In the genomic region with DNA sequence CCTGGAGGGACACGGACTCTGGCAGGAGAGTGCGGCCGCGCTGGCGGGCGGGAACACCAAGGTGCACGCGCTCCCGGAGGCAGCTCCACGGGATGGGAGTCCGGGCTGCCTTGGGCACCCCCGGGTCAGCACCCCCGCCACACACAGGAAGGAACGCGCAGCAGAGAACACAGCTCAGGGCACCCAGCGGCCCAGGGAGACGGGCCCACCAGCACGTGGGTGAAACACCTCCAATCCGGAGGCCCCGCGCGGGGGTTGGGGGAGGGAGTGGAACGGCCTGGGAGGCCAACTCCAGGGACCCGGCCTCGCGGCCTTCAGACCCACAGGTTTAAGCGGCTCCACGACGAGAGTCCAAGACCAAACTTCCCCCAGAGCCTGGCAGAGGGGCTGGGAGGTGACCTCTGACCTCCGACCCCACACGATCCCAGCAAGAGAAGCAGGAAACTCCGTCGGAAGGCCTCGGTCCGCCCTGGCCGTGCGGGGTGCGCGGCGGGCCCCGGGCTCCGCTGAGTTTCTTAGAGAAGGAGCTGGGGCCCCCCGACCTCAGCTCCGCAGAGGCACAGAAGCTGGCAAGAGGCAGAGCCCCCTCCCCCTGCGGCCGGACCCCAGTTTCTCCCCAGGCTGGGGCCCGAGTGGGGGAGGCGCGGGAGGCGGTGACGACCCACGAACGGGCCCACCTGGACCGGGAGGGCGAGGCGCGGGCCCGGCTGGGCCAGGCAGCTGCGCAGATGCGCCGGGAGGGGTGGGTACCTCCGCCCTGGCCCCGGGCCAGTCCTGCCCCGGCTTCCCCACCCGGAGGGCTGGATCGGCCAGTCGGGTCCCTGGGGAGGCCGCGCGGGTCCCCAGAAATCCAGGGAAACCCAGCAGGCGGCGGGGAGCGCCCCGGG, we compare ENCODE assay signal across 8 cellular contexts. TPM values are rescaled to one million over a fixed set of nuclear protein-coding genes. Genes with fewer than 3 reads are reported as not detected.
DNase-seq lines count a peak whose midpoint lies in the region; ATAC-seq, FAIRE-seq and TF ChIP-seq lines count a peak whose summit lies in the region.

No MANE protein-coding gene starts in this region.

- peak overlapping the region; percentile 87 for H3K4me2 ChIP-seq in keratinocyte (ENCODE audit: control insufficient read depth, extremely low read depth, insufficient read depth, low read depth, low read length)

- H3K4me3 ChIP-seq in WERI-Rb-1 (ENCODE audit: low read depth, low read length) (peak overlapping the region; percentile 53), cardiac fibroblast (replicated peaks in 1 of 2; ENCODE audit: low read depth in 2 of 2, low read length in 2 of 2) (peak overlapping the region; percentile 64 to 69), keratinocyte (ENCODE audit: control insufficient read depth in 2 of 3, extremely low read depth in 1 of 3, insufficient read depth in 2 of 3, low read depth in 1 of 3, low read length in 3 of 3) (peak overlapping the region; percentile 76 to 90 (median 78))

- no peak for FAIRE-seq in keratinocyte (lab: Jason Lieb, UNC)

- dilution Hi-C loops in keratinocyte (cut with MboI; ENCODE audit: extremely low pct_ligation_motif_present, low sequenced_read_pairs), result no loop called here

- H3K9ac ChIP-seq in keratinocyte (ENCODE audit: control insufficient read depth, extremely low read depth, insufficient read depth, low read length), result peak overlapping the region; percentile 81

- peak overlapping the region; percentile 22 for H2AFZ ChIP-seq in keratinocyte (ENCODE audit: control insufficient read depth, low read length)

- H4K20me1 ChIP-seq in keratinocyte (ENCODE audit: control insufficient read depth, extremely low read depth, insufficient read depth, low read length), result peaks cover 15% of the 10 kb centered on the region

- TF ChIP-seq CTCF in WERI-Rb-1 (IDR thresholded peaks at IDR 0.05; ENCODE audit: low read depth, low read length) (no peak), cardiac fibroblast (IDR thresholded peaks at IDR 0.05; ENCODE audit: low read depth, low read length) (no peak), keratinocyte (optimal IDR thresholded peaks at IDR 0.05 in 1 of 3, IDR thresholded peaks at IDR 0.05 in 1 of 3, conservative IDR thresholded peaks at IDR 0.05 in 1 of 3; ENCODE audit: extremely low read depth in 1 of 3, insufficient read depth in 2 of 3, low read length in 3 of 3) (peak in 2 of 3 experiments; percentile 7 to 18)

- H3K36me3 ChIP-seq in WERI-Rb-1 (no peaks in the 10 kb centered on the region; the same call in 1 of the 2 replicates), keratinocyte (ENCODE audit: control insufficient read depth in 2 of 2, extremely low read depth in 1 of 2, insufficient read depth in 2 of 2, low read length in 2 of 2) (peaks cover 5 to 6% of the 10 kb centered on the region in 2 experiments)

- H3K9me1 ChIP-seq in keratinocyte (ENCODE audit: control insufficient read depth, extremely low read depth, insufficient read depth, low read length), result no peaks in the 10 kb centered on the region

- H3K27ac ChIP-seq in WERI-Rb-1, result peak overlapping the region; percentile 39
- H3K27ac ChIP-seq in keratinocyte (ENCODE audit: control insufficient read depth, insufficient read depth, low read length), result peak overlapping the region; percentile 43

- H3K9me3 ChIP-seq in WERI-Rb-1 (ENCODE audit: severe bottlenecking), result no peaks in the 10 kb centered on the region
- H3K9me3 ChIP-seq in keratinocyte (ENCODE audit: control insufficient read depth, low read depth, low read length), result no peaks in the 10 kb centered on the region

- peaks cover 18% of the 10 kb centered on the region for H3K4me1 ChIP-seq in keratinocyte (ENCODE audit: control insufficient read depth, extremely low read depth, insufficient read depth, low read length)

- ATAC-seq in HG03108 (IDR thresholded peaks at IDR 0.05; ENCODE audit: unreplicated experiment), result no peak

- H3K27me3 ChIP-seq in WERI-Rb-1 (ENCODE audit: insufficient read depth, low read depth, severe bottlenecking), result no peaks in the 10 kb centered on the region
- peaks cover 5% of the 10 kb centered on the region for H3K27me3 ChIP-seq in keratinocyte (ENCODE audit: control insufficient read depth, extremely low read depth, insufficient read depth, low read length)

- DNase-seq in DMS53 (lab: John Stamatoyannopoulos, UW) (peak; percentile 88), DMS53 treated with DMSO at 0.1 percent for 48 hours (lab: John Stamatoyannopoulos, UW; ENCODE audit: unreplicated experiment) (no peak), WERI-Rb-1 (peak; percentile 67), cardiac fibroblast (ENCODE audit: low read depth in 2 of 2) (peak; percentile 62 to 68), keratinocyte (ENCODE audit: low read depth, low spot score) (no peak), NCI-H1436 (lab: John Stamatoyannopoulos, UW) (no peak)
- DNase-seq in stimulated activated CD4-positive, alpha-beta T cell treated with anti-CD3 and anti-CD28 coated beads, Interleukin-15, amount 100 ng/mL, for 24 hours, result peak; percentile 81

- peaks cover 54% of the 10 kb centered on the region for H3K79me2 ChIP-seq in keratinocyte (ENCODE audit: control insufficient read depth, insufficient read depth, low read length)

RNA-seq across cellular contexts. Expression of gene NACC2, which starts 0.9 kb away (rescaled TPM):
- polyA plus RNA-seq in keratinocyte, result 4.6 to 7.4 TPM (median 6.6 TPM) in 3 replicates
- 2.4 TPM for polyA plus RNA-seq in keratinocyte (2011; ENCODE audit: low read depth)
- polyA plus RNA-seq in keratinocyte (2011; cell fraction: cytosol; rRNA removed), result 3.9 and 7.6 TPM in 2 replicates
- polyA plus RNA-seq in keratinocyte (2011; cell fraction: nucleus; rRNA removed), result 16.1 and 18.5 TPM in 2 replicates
- polyA plus RNA-seq in keratinocyte (2012; ENCODE audit: low replicate concordance), result 3.7 and 10.0 TPM in 2 replicates
- 10.5 to 18.5 TPM (median 14.2 TPM) in 3 replicates for polyA minus RNA-seq in keratinocyte
- polyA minus RNA-seq in keratinocyte (2011; cell fraction: cytosol; rRNA and poly(A)+ RNA removed), result 28.0 TPM
- 20.9 and 22.5 TPM in 2 replicates for polyA minus RNA-seq in keratinocyte (2011; cell fraction: nucleus; rRNA and poly(A)+ RNA removed)

RNA-seq across cellular contexts. Expression of gene TMEM250, which starts 24.4 kb away (rescaled TPM):
- polyA plus RNA-seq in keratinocyte, result 9.9 to 19.2 TPM (median 14.3 TPM) in 3 replicates
- 6.3 TPM for polyA plus RNA-seq in keratinocyte (2011; ENCODE audit: low read depth)
- 7.3 and 16.1 TPM in 2 replicates for polyA plus RNA-seq in keratinocyte (2011; cell fraction: cytosol; rRNA removed)
- 11.8 and 16.3 TPM in 2 replicates for polyA plus RNA-seq in keratinocyte (2011; cell fraction: nucleus; rRNA removed)
- 15.1 and 29.8 TPM in 2 replicates for polyA plus RNA-seq in keratinocyte (2012; ENCODE audit: low replicate concordance)
- polyA minus RNA-seq in keratinocyte, result 10.9 to 20.6 TPM (median 12.1 TPM) in 3 replicates
- polyA minus RNA-seq in keratinocyte (2011; cell fraction: cytosol; rRNA and poly(A)+ RNA removed), result 46.0 TPM
- polyA minus RNA-seq in keratinocyte (2011; cell fraction: nucleus; rRNA and poly(A)+ RNA removed), result 12.1 and 13.0 TPM in 2 replicates

Comparison
In these comparisons a context has a peak if more than half of its experiments do, and no peak if none do; other contexts are left out.
1. DNase-seq: peak in DMS53 (single experiment), WERI-Rb-1 (single experiment), cardiac fibroblast (2 of 2) and stimulated activated CD4-positive, alpha-beta T cell treated with anti-CD3 and anti-CD28 coated beads, Interleukin-15, amount 100 ng/mL, for 24 hours (single experiment); none in DMS53 treated with DMSO at 0.1 percent for 48 hours (single experiment), keratinocyte (single experiment) and NCI-H1436 (single experiment).
2. CTCF ChIP-seq: peak in keratinocyte (2 of 3); none in WERI-Rb-1 (single experiment) and cardiac fibroblast (single experiment).
3. Peak in every context shown above with its lines, with median percentiles within 50 percentile points of each other: H3K4me3 ChIP-seq.